Comparison of ENCODE assay signal across 8 cellular contexts in the genomic region with DNA sequence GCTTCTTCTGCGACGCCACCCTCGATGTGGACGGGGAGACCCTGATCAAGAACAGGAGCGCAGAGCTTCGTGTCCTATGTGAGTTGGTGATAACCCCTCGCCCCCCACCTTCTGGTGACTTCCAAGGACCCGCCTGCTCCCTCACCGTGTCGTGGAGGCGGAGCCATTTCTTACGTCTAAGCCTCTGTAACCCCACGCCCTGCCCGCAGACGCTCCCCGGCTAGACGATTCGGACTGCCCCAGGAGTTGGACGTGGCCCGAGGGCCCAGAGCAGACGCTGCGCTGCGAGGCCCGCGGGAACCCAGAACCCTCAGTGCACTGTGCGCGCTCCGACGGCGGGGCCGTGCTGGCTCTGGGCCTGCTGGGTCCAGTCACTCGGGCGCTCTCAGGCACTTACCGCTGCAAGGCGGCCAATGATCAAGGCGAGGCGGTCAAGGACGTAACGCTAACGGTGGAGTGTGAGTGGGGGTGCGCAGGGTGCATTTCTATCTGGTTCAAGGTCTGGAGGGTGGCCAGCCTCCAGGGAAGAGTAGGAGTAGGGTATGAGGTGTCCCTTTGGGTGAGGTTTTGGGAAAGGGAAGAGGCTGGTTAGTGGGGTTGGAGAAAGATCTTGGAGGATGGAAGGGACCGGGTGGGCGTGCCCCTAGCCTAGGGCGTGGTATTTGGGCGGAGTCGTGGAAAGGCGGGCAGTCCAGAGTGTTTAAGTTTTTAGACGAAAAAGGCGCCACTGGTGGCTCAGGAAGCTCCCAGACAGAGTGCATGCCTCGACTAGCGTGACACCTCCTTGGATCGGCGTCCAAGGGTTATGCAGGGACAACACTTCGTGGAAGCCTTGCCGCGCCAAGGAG. TPM values are rescaled to one million over a fixed set of nuclear protein-coding genes. Genes with fewer than 3 reads are reported as not detected.
DNase-seq lines count a peak whose midpoint lies in the region; ATAC-seq and TF ChIP-seq lines count a peak whose summit lies in the region.

No MANE protein-coding gene starts in this region.

- no peak for ATAC-seq in central memory CD8-positive, alpha-beta T cell (replicated peaks; ENCODE audit: extremely low read depth, poor library complexity, severe bottlenecking)
- ATAC-seq in naive B cell (ENCODE audit: low read depth in 2 of 2) (no peak), GM21723 (IDR thresholded peaks at IDR 0.05; ENCODE audit: unreplicated experiment) (no peak)

- H3K9me3 Mint-ChIP-seq in HFFc6 (no peaks in the 10 kb centered on the region; the same call in 1 of the 2 replicates), naive B cell (peaks cover 0 to 5% (median 0%) of the 10 kb centered on the region in 7 donors)
- no peaks in the 10 kb centered on the region for H3K9me3 Mint-ChIP-seq in central memory CD8-positive, alpha-beta T cell

- H3K27me3 Mint-ChIP-seq in HFFc6 (ENCODE audit: insufficient read depth): peaks cover 8% of the 10 kb centered on the region
- H3K27me3 Mint-ChIP-seq in central memory CD8-positive, alpha-beta T cell: peaks cover 55% of the 10 kb centered on the region
- H3K27me3 Mint-ChIP-seq in naive B cell: peaks cover 35 to 80% (median 50%) of the 10 kb centered on the region in 3 donors

- H3K36me3 Mint-ChIP-seq in HFFc6 (ENCODE audit: low read depth) (peaks cover 10% of the 10 kb centered on the region), naive B cell (peaks cover 0 to 8% of the 10 kb centered on the region in 2 donors)
- H3K36me3 Mint-ChIP-seq in central memory CD8-positive, alpha-beta T cell (ENCODE audit: insufficient read depth): peaks cover 15% of the 10 kb centered on the region

- H3K4me1 Mint-ChIP-seq in HFFc6 (ENCODE audit: low read depth) (peaks cover 27% of the 10 kb centered on the region), naive B cell (peaks cover 42 to 63% (median 59%) of the 10 kb centered on the region in 3 donors)
- peaks cover 52% of the 10 kb centered on the region for H3K4me1 Mint-ChIP-seq in central memory CD8-positive, alpha-beta T cell

- no peak for TF ChIP-seq CTCF in AG10803 (conservative IDR thresholded peaks at IDR 0.05; ENCODE audit: low read length)
- no peak for TF ChIP-seq CTCF in HFFc6 (IDR thresholded peaks at IDR 0.05)

- H3K4me3 ChIP-seq in AG10803 (ENCODE audit: low read length): peak overlapping the region; percentile 44

- no peak for DNase-seq in AG10803 (ENCODE audit: low read depth)
- DNase-seq in HFFc6: no peak
- DNase-seq in central memory CD8-positive, alpha-beta T cell (ENCODE audit: low spot score in 2 of 2): no peak
- no peak for DNase-seq in naive B cell
- no peak for DNase-seq in NK-92 treated with Interleukin-12 subunit alpha and Interleukin-12 subunit beta, amount 100 ng/mL, for 24 hours (lab: John Stamatoyannopoulos, UW)
- no peak for DNase-seq in SHP77 treated with DMSO at 0.1 percent for 48 hours (lab: John Stamatoyannopoulos, UW)
- no peak for DNase-seq in GM19240 (ENCODE audit: insufficient read length, low spot score)

- H3K27ac Mint-ChIP-seq in HFFc6: no peak overlapping the region
- peak overlapping the region; percentile 85 for H3K27ac Mint-ChIP-seq in central memory CD8-positive, alpha-beta T cell (ENCODE audit: low read depth)
- H3K27ac Mint-ChIP-seq in naive B cell: peak overlapping the region in 4 of 6 donors; percentile 62 to 96 (median 68)

- H3K4me3 Mint-ChIP-seq in HFFc6: peak overlapping the region; percentile 91
- H3K4me3 Mint-ChIP-seq in central memory CD8-positive, alpha-beta T cell: peak overlapping the region; percentile 87
- H3K4me3 Mint-ChIP-seq in naive B cell: peak overlapping the region; percentile 56 to 93 (median 86)

RNA-seq across cellular contexts. Expression of gene ICAM5, which starts 3.3 kb away (rescaled TPM):
- total RNA-seq in HFFc6 (2021; fragmentation: NEBNext Ultra II Directional; extraction: Animal tissue kit (Norgen Biotek cat#: 25700)): 10 to 100 TPM; 14.0 to 38.4 (median 14.4) TPM
- not detected for polyA plus RNA-seq in naive B cell (ENCODE audit: low read depth in 6 of 6)

RNA-seq across cellular contexts. Expression of gene ICAM4, which starts 6.3 kb away (rescaled TPM):
- 1 to 10 TPM in 1 of 6 experiments, under 1 TPM in 5; 0.19 to 1.0 (median 0.74) TPM for total RNA-seq in HFFc6 (2021; fragmentation: NEBNext Ultra II Directional; extraction: Animal tissue kit (Norgen Biotek cat#: 25700))
- not detected for polyA plus RNA-seq in naive B cell (ENCODE audit: low read depth in 6 of 6)

RNA-seq across cellular contexts. Expression of gene ZGLP1, which starts 16.6 kb away (rescaled TPM):
- 1 to 10 TPM in 5 of 6 experiments, under 1 TPM in 1; 1.00 to 2.7 (median 2.1) TPM for total RNA-seq in HFFc6 (2021; fragmentation: NEBNext Ultra II Directional; extraction: Animal tissue kit (Norgen Biotek cat#: 25700))
- polyA plus RNA-seq in naive B cell (ENCODE audit: low read depth in 6 of 6): under 1 TPM in 2 of 6 donors, not detected in 4; 0.73 to 0.86 TPM

RNA-seq across cellular contexts. Expression of gene ICAM1, which starts 22.1 kb away (rescaled TPM):
- total RNA-seq in HFFc6 (2021; fragmentation: NEBNext Ultra II Directional; extraction: Animal tissue kit (Norgen Biotek cat#: 25700)): 10 to 100 TPM in 1 of 6 experiments, 1 to 10 TPM in 5; 5.0 to 10.1 (median 8.5) TPM
- polyA plus RNA-seq in naive B cell (ENCODE audit: low read depth in 6 of 6): 1 to 10 TPM in 5 of 6 donors, not detected in 1; 2.5 to 4.9 (median 3.8) TPM

RNA-seq across cellular contexts. Expression of gene FDX2, which starts 22.8 kb away (rescaled TPM):
- 10 to 100 TPM; 33.9 to 47.3 (median 38.5) TPM for total RNA-seq in HFFc6 (2021; fragmentation: NEBNext Ultra II Directional; extraction: Animal tissue kit (Norgen Biotek cat#: 25700))
- polyA plus RNA-seq in naive B cell (ENCODE audit: low read depth in 6 of 6): 10 to 100 TPM; 12.9 to 36.6 (median 15.5) TPM
